ENCODE assay signal across 11 cellular contexts in the genomic region with DNA sequence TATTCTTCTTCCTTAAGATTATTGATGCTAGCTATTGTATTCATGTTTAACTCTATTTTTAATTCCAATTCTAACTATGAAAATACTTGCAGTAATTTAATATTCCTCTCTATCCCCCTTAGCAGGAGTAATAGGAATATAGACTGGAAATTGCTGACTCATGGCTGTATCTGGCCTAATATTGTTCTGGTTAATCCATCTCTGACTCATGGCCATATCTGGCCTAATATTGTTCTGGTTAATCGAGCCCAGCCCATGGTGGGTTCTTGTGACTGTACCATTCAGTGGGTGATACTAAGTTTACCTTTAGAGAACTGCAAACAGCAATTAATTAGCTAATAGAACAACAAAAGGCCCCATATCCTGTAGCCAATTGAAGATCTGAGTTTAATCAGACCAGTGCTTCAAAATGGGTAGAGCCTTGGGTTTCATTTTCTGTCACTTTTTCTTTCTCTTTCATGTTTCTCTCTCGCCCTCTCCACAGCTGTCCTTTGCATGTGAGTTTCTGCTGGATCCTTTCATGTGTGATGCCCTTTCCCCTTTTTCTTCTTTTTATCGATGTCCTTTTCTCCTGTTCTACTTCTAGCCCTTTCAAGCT. TPM values are rescaled to one million over a fixed set of nuclear protein-coding genes. Genes with fewer than 3 reads are reported as not detected.
DNase-seq lines count a peak whose midpoint lies in the region; ATAC-seq, FAIRE-seq and TF ChIP-seq lines count a peak whose summit lies in the region.
"Had no signal": no experiment of that assay in that cellular context is flagged by ENCODE, and none has a peak within 500 bp of the region (broad histone marks: within the 10 kb centered on the region; RNA-seq: fewer than 3 reads in every experiment).

No MANE protein-coding gene starts in this region.

- no peak overlapping the region for H3K4me2 ChIP-seq in K562 (ENCODE audit: insufficient read depth, low read length)

- BruUV-seq in K562 (replicated peaks; lab: Mats Ljungman, UMichigan) = no TSS peak

- H3K9me3 ChIP-seq in K562 (replicated peaks; ENCODE audit: control insufficient read depth, insufficient read depth, low read depth, low read length) (no peaks in the 10 kb centered on the region), suprapubic skin (no peaks in the 10 kb centered on the region)
- H3K9me3 ChIP-seq: colonic mucosa, mucosa of descending colon had no signal

- TF ChIP-seq POLR2A in K562 (conservative IDR thresholded peaks at IDR 0.05) (no peak), suprapubic skin (IDR thresholded peaks at IDR 0.05) (no peak)

- peak overlapping the region in 1 of 3 donors; percentile 17 for H3K4me3 Mint-ChIP-seq in T-cell

- DNase-seq in GM06990 (ENCODE audit: extremely low read depth, insufficient read length) = peak; percentile 25
- no peak for DNase-seq in K562 (ENCODE audit: extremely low read depth in 1 of 4, low spot score in 3 of 4)
- no peak for DNase-seq in suprapubic skin (ENCODE audit: low spot score in 2 of 2)
- no peak for DNase-seq in UCSD-AML1 (lab: John Stamatoyannopoulos, UW; ENCODE audit: unreplicated experiment)
- DNase-seq in NCI-H187 treated with DMSO at 0.1 percent for 48 hours (lab: John Stamatoyannopoulos, UW) = no peak
- no peak for DNase-seq in T-cell
- DNase-seq: colonic mucosa, mucosa of descending colon had no signal

- no peaks in the 10 kb centered on the region for H4K20me1 ChIP-seq in K562 (replicated peaks; ENCODE audit: control insufficient read depth, insufficient read depth, low read length)

- 3% methylated on average over 3 of the region's 3 CpGs for WGBS in K562 (ENCODE audit: insufficient coverage, low coverage, missing lambda C conversion rate)
- 66% methylated on average over 3 of the region's 3 CpGs for WGBS in suprapubic skin

- H3K9me1 ChIP-seq in K562 (ENCODE audit: control insufficient read depth, insufficient read depth, low read length) = no peaks in the 10 kb centered on the region

- no peaks in the 10 kb centered on the region for H3K36me3 ChIP-seq in GM06990 (ENCODE audit: control insufficient read depth, insufficient read depth, low read length)
- H3K36me3 ChIP-seq in K562 (ENCODE audit: control insufficient read depth, insufficient read depth, low read length) = no peaks in the 10 kb centered on the region
- no peaks in the 10 kb centered on the region for H3K36me3 ChIP-seq in suprapubic skin
- H3K36me3 ChIP-seq: colonic mucosa had no signal

- H3K4me3 ChIP-seq in GM06990 (replicated peaks; ENCODE audit: low read depth, low read length) (no peak overlapping the region), K562 (no peak overlapping the region), suprapubic skin (no peak overlapping the region)
- H3K4me3 ChIP-seq: colonic mucosa, mucosa of descending colon had no signal

- intact Hi-C loops in K562 (cut with micrococcal nuclease) = no loop called here

- TF ChIP-seq RAD21 in K562 (CRISPR knock-in tag; conservative IDR thresholded peaks at IDR 0.05 in 1 of 2, IDR thresholded peaks at IDR 0.05 in 1 of 2) = no peak

- H3K4me1 ChIP-seq in K562 (replicated peaks in 1 of 2; ENCODE audit: control insufficient read depth in 2 of 2, insufficient read depth in 2 of 2, low read length in 2 of 2) (no peaks in the 10 kb centered on the region), suprapubic skin (no peaks in the 10 kb centered on the region)
- H3K4me1 ChIP-seq: colonic mucosa had no signal

- POLR2A ChIA-PET in K562 (lab: Yijun Ruan, JAX) = no interaction called here
- POLR2A ChIA-PET in T-cell (lab: Charles Lee) = no interaction called here

- no peak for FAIRE-seq in K562 (lab: Jason Lieb, UNC)

- peaks cover 0 to under 1% (median 0%) of the 10 kb centered on the region in 3 donors for H3K9me3 Mint-ChIP-seq in T-cell

- CTCF ChIA-PET in K562 (lab: Yijun Ruan, JAX; ENCODE audit: low intra/inter-chr PET ratio) (no interaction called here), T-cell (lab: Charles Lee) (no interaction called here)

- no peak overlapping the region for H2AFZ ChIP-seq in K562 (ENCODE audit: low read depth, low read length)

- ATAC-seq in GM19455 (IDR thresholded peaks at IDR 0.05; ENCODE audit: unreplicated experiment) (peak; percentile 98), HG03095 (IDR thresholded peaks at IDR 0.05; ENCODE audit: unreplicated experiment) (peak; percentile 96), K562 (no peak), T-cell (replicated peaks in 1 of 4) (no peak)
- ATAC-seq: mucosa of descending colon had no signal

- no peak overlapping the region for H3K9ac ChIP-seq in K562 (ENCODE audit: insufficient read depth in 1 of 2, low read depth in 2 of 2, low read length in 2 of 2)

- H3K27ac Mint-ChIP-seq in T-cell = no peak overlapping the region

- in situ Hi-C loops in K562 (cut with MboI) = no loop called here

- H3K27me3 ChIP-seq in GM06990 (replicated peaks; ENCODE audit: control insufficient read depth, insufficient read depth, low read length) (no peaks in the 10 kb centered on the region), K562 (ENCODE audit: control insufficient read depth in 2 of 2, insufficient read depth in 2 of 2, low read length in 2 of 2) (no peaks in the 10 kb centered on the region; a peak in 1 of 5 replicates), suprapubic skin (no peaks in the 10 kb centered on the region)
- H3K27me3 ChIP-seq: colonic mucosa had no signal

- H3K36me3 Mint-ChIP-seq in T-cell = no peaks in the 10 kb centered on the region

- TF ChIP-seq EP300 in K562 (IDR thresholded peaks at IDR 0.05; ENCODE audit: low read length) (no peak), suprapubic skin (IDR thresholded peaks at IDR 0.05) (no peak)

- H3K27me3 Mint-ChIP-seq in T-cell = peaks cover 11 to 27% of the 10 kb centered on the region in 2 donors

- H3K27ac ChIP-seq in K562 (ENCODE audit: extremely low read depth, low read depth, low read length) = no peak overlapping the region
- no peak overlapping the region for H3K27ac ChIP-seq in suprapubic skin
- H3K27ac ChIP-seq: colonic mucosa had no signal

- H3K4me1 Mint-ChIP-seq in T-cell = peaks cover 5 to 16% (median 14%) of the 10 kb centered on the region in 3 donors

- H3K79me2 ChIP-seq in K562 (ENCODE audit: control insufficient read depth, insufficient read depth, low read length) = no peaks in the 10 kb centered on the region

- TF ChIP-seq CTCF in GM06990 (IDR thresholded peaks at IDR 0.05; ENCODE audit: insufficient read depth, low read length, poor library complexity, severe bottlenecking) (no peak), K562 (IDR thresholded peaks at IDR 0.05 in 2 of 3, conservative IDR thresholded peaks at IDR 0.05 in 1 of 3; ENCODE audit: insufficient read depth in 2 of 3, low read depth in 1 of 3, low read length in 3 of 3) (no peak), suprapubic skin (IDR thresholded peaks at IDR 0.05) (no peak)

TF ChIP-seq in K562, 482 proteins besides CTCF, POLR2A, EP300 and RAD21 (continues in another document):
- TF ChIP-seq SNIP1 (IDR thresholded peaks at IDR 0.05; ENCODE audit: low read depth) (no peak), ZNF316 (IDR thresholded peaks at IDR 0.05) (peak; percentile 60), MAFF (IDR thresholded peaks at IDR 0.05; ENCODE audit: low read length) (peak; percentile 68), MYNN (IDR thresholded peaks at IDR 0.05) (no peak), MYNN (CRISPR knock-in tag; IDR thresholded peaks at IDR 0.05) (no peak), RB1 (IDR thresholded peaks at IDR 0.05; ENCODE audit: low read depth) (no peak), ZSCAN29 (IDR thresholded peaks at IDR 0.05) (no peak), LARP7 (IDR thresholded peaks at IDR 0.05) (no peak), DDX20 (tag; IDR thresholded peaks at IDR 0.05; ENCODE audit: low read depth) (no peak), ZNF76 (CRISPR knock-in tag; IDR thresholded peaks at IDR 0.05; ENCODE audit: borderline replicate concordance) (no peak), MAFK (IDR thresholded peaks at IDR 0.05; ENCODE audit: low read length) (peak; percentile 43; the same call in 1 of the 2 replicates)
- TF ChIP-seq, protein P1, sequence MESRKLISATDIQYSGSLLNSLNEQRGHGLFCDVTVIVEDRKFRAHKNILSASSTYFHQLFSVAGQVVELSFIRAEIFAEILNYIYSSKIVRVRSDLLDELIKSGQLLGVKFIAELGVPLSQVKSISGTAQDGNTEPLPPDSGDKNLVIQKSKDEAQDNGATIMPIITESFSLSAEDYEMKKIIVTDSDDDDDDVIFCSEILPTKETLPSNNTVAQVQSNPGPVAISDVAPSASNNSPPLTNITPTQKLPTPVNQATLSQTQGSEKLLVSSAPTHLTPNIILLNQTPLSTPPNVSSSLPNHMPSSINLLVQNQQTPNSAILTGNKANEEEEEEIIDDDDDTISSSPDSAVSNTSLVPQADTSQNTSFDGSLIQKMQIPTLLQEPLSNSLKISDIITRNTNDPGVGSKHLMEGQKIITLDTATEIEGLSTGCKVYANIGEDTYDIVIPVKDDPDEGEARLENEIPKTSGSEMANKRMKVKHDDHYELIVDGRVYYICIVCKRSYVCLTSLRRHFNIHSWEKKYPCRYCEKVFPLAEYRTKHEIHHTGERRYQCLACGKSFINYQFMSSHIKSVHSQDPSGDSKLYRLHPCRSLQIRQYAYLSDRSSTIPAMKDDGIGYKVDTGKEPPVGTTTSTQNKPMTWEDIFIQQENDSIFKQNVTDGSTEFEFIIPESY (CRISPR knock-in tag; IDR thresholded peaks at IDR 0.05) = no peak

RNA-seq across cellular contexts. Expression of a gene that starts 50.6 kb away (rescaled TPM):
- total RNA-seq in K562 (2011; cell fraction: chromatin; rRNA removed; ENCODE audit: low replicate concordance) = not detected in 2 replicates
- total RNA-seq in K562 (2011; cell fraction: nucleolus; rRNA removed) = not detected in 2 replicates
- total RNA-seq in K562 (2011; cell fraction: nucleoplasm; rRNA removed) = not detected in 2 replicates
- total RNA-seq in K562 (2014; rRNA removed) (not detected in 2 replicates), K562 (2014; rRNA removed; fragmentation: Illumina TruSeq; extraction: Trizol) (not detected in 2 replicates), K562 (2015; rRNA removed; fragmentation: Illumina TruSeq; extraction: Trizol) (not detected in 2 replicates), K562 (2021) (0.07 TPM in 1 of 2 replicates, not detected in the other), suprapubic skin (10 to 100 TPM; 13.3 to 15.8 (median 15.7) TPM), T-cell (under 1 TPM in 4 of 5 donors, not detected in 1; 0.13 to 0.29 (median 0.21) TPM)
- polyA plus RNA-seq in K562 (2011; rRNA removed) (not detected in 2 replicates), K562 (2014; fragmentation: Illumina TruSeq; extraction: Trizol) (not detected in 2 replicates), K562 (2014; fragmentation: Nextera tagmentation; extraction: Ambion mirVana) (not detected), K562 (2014; rRNA removed) (not detected in 2 replicates)
- polyA plus RNA-seq in K562 (2011; cell fraction: cytosol; rRNA removed) = not detected in 2 replicates
- polyA plus RNA-seq in K562 (2011; cell fraction: nucleus; rRNA removed) = not detected in 2 replicates
- not detected in 2 replicates for polyA plus RNA-seq in K562 (2012)
- polyA minus RNA-seq in K562 (2011; rRNA and poly(A)+ RNA removed) = not detected in 2 replicates
- not detected in 2 replicates for polyA minus RNA-seq in K562 (2011; cell fraction: cytosol; rRNA and poly(A)+ RNA removed)
- polyA minus RNA-seq in K562 (2011; cell fraction: nucleus; rRNA and poly(A)+ RNA removed) = not detected in 2 replicates
- total RNA-seq: T-helper 2 cell treated with Interferon-gamma antibody and Interleukin-4, amounts not matched to agents 100 ng/mL and 5 ng/mL, for 36 hours had no signal

Comparison
In these comparisons a context has a peak if more than half of its experiments do, and no peak if none do; other contexts are left out.
1. ATAC-seq: peak in GM19455 (single experiment) and HG03095 (single experiment); none in K562 (single experiment) and T-cell (0 of 4).
2. RNA of a gene that starts 50.6 kb away (total RNA-seq): 13.3 to 15.8 TPM in suprapubic skin; 0.13 to 0.29 TPM in T-cell and 0.07 TPM in K562; every median in the first group is over 10 times any median in the second.